ENCODE assay signal across 27 cellular contexts in the genomic region with DNA sequence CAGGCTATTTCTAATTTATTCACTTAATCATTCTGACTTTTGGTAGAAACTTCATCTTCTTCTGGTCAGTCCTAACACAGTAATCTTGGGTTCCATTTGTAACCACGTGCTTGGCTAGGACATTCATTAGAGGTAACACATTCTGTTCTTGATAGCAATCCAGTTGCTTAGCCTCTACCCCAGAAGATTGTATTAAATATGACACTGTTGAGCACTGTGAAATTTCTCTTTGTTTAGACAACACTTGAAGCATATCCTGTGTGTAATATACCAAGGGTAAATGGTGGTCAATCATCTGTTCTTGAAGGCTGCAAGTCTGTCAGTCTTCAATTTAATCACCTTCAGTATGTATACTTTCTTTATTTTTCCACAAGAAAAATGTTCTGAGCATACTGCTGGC.
"Had no signal": no experiment of that assay in that cellular context is flagged by ENCODE, and none has a peak within 500 bp of the region (broad histone marks: within the 10 kb centered on the region; RNA-seq: fewer than 3 reads in every experiment).

No MANE protein-coding gene starts in this region.

- H3K4me3 ChIP-seq: adrenal gland, body of pancreas, cardiac muscle cell, coronary artery, dorsolateral prefrontal cortex, heart right ventricle, ovary, tibial artery had no signal

- H3K27ac ChIP-seq: adrenal gland, body of pancreas, cardiac muscle cell, coronary artery, dorsolateral prefrontal cortex, foreskin keratinocyte, heart right ventricle, ovary, tibial artery had no signal

- H3K9me3 ChIP-seq: ovary had no signal

- H3K27me3 ChIP-seq: adrenal gland, body of pancreas, cardiac muscle cell, dorsolateral prefrontal cortex, foreskin keratinocyte, heart right ventricle, ovary, tibial artery had no signal

- H3K4me1 ChIP-seq: adrenal gland, body of pancreas, foreskin keratinocyte, heart right ventricle had no signal

- H3K36me3 ChIP-seq: adrenal gland, cardiac muscle cell, heart right ventricle, ovary, tibial artery had no signal

- ATAC-seq: body of pancreas; foreskin keratinocyte; heart right ventricle; left cardiac atrium; natural killer cell; sciatic nerve; stimulated activated memory B cell treated with anti-CD40 and anti-IgM and Interleukin-4, amounts not matched to agents 10 μg/mL and 1 μg/mL and 100 μg/mL, for 72 hours; stimulated activated naive CD8-positive, alpha-beta T cell treated with anti-CD3 and anti-CD28 coated beads, Interleukin-15, amount 100 ng/mL, for 72 hours had no signal

- DNase-seq: activated CD4-positive, alpha-beta T cell treated with anti-CD3 and anti-CD28 coated beads for 4 hours; activated CD4-positive, alpha-beta T cell treated with anti-CD3 and anti-CD28 coated beads, Interleukin-2, amount 50 U/mL, for 4 hours; activated effector memory CD4-positive, alpha-beta T cell treated with Interleukin-2 at 50 U/mL for 16 hours; activated naive CD4-positive, alpha-beta T cell treated with Interleukin-2 at 50 U/mL for 16 hours; adrenal gland; aorta; body of pancreas; dorsolateral prefrontal cortex; effector memory CD4-positive, alpha-beta T cell; erythroblast; foreskin keratinocyte; heart right ventricle; islet precursor cell; left cardiac atrium; natural killer cell; ovary; retina; small intestine; stimulated activated CD4-positive, alpha-beta T cell treated with anti-CD3 and anti-CD28 coated beads, Interleukin-4, amount 100 ng/mL, for 24 hours; stimulated activated naive CD8-positive, alpha-beta T cell treated with anti-CD3 and anti-CD28 coated beads, Interleukin-15, amount 100 ng/mL, for 72 hours; substantia nigra; T-helper 1 cell; tibial artery had no signal
